1 cellular context compared by ENCODE assay signal in genomic region chr1:236959112-236959511, GRCh38.
TF ChIP-seq lines count a peak whose summit lies in the region.

No MANE protein-coding gene starts in this region.

TF ChIP-seq in HEK293, 187 proteins besides CTCF, POLR2A, EP300 and RAD21 (continued from another document and continues in another):
- peak; percentile 83 for TF ChIP-seq ZNF518A (tag by site-specific recombination; conservative IDR thresholded peaks at IDR 0.05; ENCODE audit: low read depth)
- TF ChIP-seq ZNF501 (tag by site-specific recombination; IDR thresholded peaks at IDR 0.05), result no peak
- no peak for TF ChIP-seq ZNF114 (tag by site-specific recombination; IDR thresholded peaks at IDR 0.05)
- no peak for TF ChIP-seq ZFP41 (tag by site-specific recombination; IDR thresholded peaks at IDR 0.05; ENCODE audit: borderline replicate concordance)
- no peak for TF ChIP-seq ZNF558 (tag by site-specific recombination; IDR thresholded peaks at IDR 0.05)
- TF ChIP-seq ZNF513 (tag by site-specific recombination; IDR thresholded peaks at IDR 0.05), result no peak
- peak; percentile 14; the same call in 1 of the 2 replicates for TF ChIP-seq ZNF140 (tag by site-specific recombination; IDR thresholded peaks at IDR 0.05)
- no peak for TF ChIP-seq ZNF157 (tag by site-specific recombination; IDR thresholded peaks at IDR 0.05)
- TF ChIP-seq ZNF473 (tag by site-specific recombination; IDR thresholded peaks at IDR 0.05), result no peak
- no peak for TF ChIP-seq ZNF146 (tag by site-specific recombination; IDR thresholded peaks at IDR 0.05)
- TF ChIP-seq ZNF510 (tag by site-specific recombination; IDR thresholded peaks at IDR 0.05; ENCODE audit: insufficient replicate concordance), result peak; percentile 19
- TF ChIP-seq ZNF19 (tag by site-specific recombination; IDR thresholded peaks at IDR 0.05; ENCODE audit: low read depth), result no peak
- TF ChIP-seq ZNF623 (tag by site-specific recombination; IDR thresholded peaks at IDR 0.05), result peak; percentile 62
- no peak for TF ChIP-seq ZBTB6 (tag by site-specific recombination; IDR thresholded peaks at IDR 0.05)
- no peak for TF ChIP-seq ZNF624 (tag by site-specific recombination; IDR thresholded peaks at IDR 0.05)
- no peak for TF ChIP-seq ZNF16 (tag by site-specific recombination; IDR thresholded peaks at IDR 0.05; ENCODE audit: low read depth)
- no peak for TF ChIP-seq ZNF280D (tag by site-specific recombination; IDR thresholded peaks at IDR 0.05)
- no peak for TF ChIP-seq ZNF404 (tag by site-specific recombination; IDR thresholded peaks at IDR 0.05)
- TF ChIP-seq ZNF26 (tag by site-specific recombination; IDR thresholded peaks at IDR 0.05), result no peak
- no peak for TF ChIP-seq ZNF138 (tag by site-specific recombination; IDR thresholded peaks at IDR 0.05; ENCODE audit: borderline replicate concordance)
- no peak for TF ChIP-seq ZNF561 (tag by site-specific recombination; IDR thresholded peaks at IDR 0.05; ENCODE audit: borderline replicate concordance)
- TF ChIP-seq SP2 (tag by site-specific recombination; IDR thresholded peaks at IDR 0.05), result no peak
- TF ChIP-seq ZNF555 (tag by site-specific recombination; conservative IDR thresholded peaks at IDR 0.05), result peak; percentile 69
- TF ChIP-seq ELK4 (IDR thresholded peaks at IDR 0.05; ENCODE audit: borderline replicate concordance, low read depth, low read length), result no peak
- no peak for TF ChIP-seq AEBP2 (tag by site-specific recombination; IDR thresholded peaks at IDR 0.05; ENCODE audit: borderline replicate concordance)
- TF ChIP-seq PATZ1 (tag by site-specific recombination; IDR thresholded peaks at IDR 0.05), result no peak
- peak; percentile 81; the same call in 1 of the 2 replicates for TF ChIP-seq ZNF394 (tag by site-specific recombination; IDR thresholded peaks at IDR 0.05; ENCODE audit: borderline replicate concordance)
- TF ChIP-seq ZBTB11 (tag by site-specific recombination; conservative IDR thresholded peaks at IDR 0.05; ENCODE audit: low read depth), result peak; percentile 69
- no peak for TF ChIP-seq ZXDB (tag by site-specific recombination; IDR thresholded peaks at IDR 0.05)
- TF ChIP-seq ZSCAN18 (tag by site-specific recombination; IDR thresholded peaks at IDR 0.05), result no peak
- no peak for TF ChIP-seq ZBTB1 (tag by site-specific recombination; IDR thresholded peaks at IDR 0.05)
